11 cellular contexts compared by ENCODE assay signal in genomic region chr7:5687936-5688673, GRCh38.
DNase-seq lines count a peak whose midpoint lies in the region; ATAC-seq and TF ChIP-seq lines count a peak whose summit lies in the region.
"Had no signal": no experiment of that assay in that cellular context is flagged by ENCODE, and none has a peak within 500 bp of the region (broad histone marks: within the 10 kb centered on the region; RNA-seq: fewer than 3 reads in every experiment).

No MANE protein-coding gene starts in this region.

- ATAC-seq in CD4-positive, CD25-positive, alpha-beta regulatory T cell (ENCODE audit: low read depth in 2 of 2) = no peak
- ATAC-seq in Panc1 (no peak), HG02610 (IDR thresholded peaks at IDR 0.05; ENCODE audit: unreplicated experiment) (no peak)
- ATAC-seq: K562 had no signal

- TSS peak; percentile 10 for BruUV-seq in Panc1 (replicated peaks; lab: Mats Ljungman, UMichigan)

- no peaks in the 10 kb centered on the region for H3K27me3 Mint-ChIP-seq in CD4-positive, CD25-positive, alpha-beta regulatory T cell

- POLR2A ChIA-PET in Panc1 (lab: Charles Lee) = interaction anchor here (0.6 kb wide), 1 partner anchor 139 kb away, joined by 3 read pairs; no protein-coding TSS in a partner anchor

- no peaks in the 10 kb centered on the region for H3K27me3 ChIP-seq in CD4-positive, CD25-positive, alpha-beta regulatory T cell (ENCODE audit: control insufficient read depth, insufficient read depth, low read length)
- H3K27me3 ChIP-seq in Panc1 (ENCODE audit: control insufficient read depth, insufficient read depth, low read length) (no peaks in the 10 kb centered on the region), endocrine pancreas (ENCODE audit: control insufficient read depth, insufficient read depth, low read length) (no peaks in the 10 kb centered on the region)

- H3K9me3 Mint-ChIP-seq in CD4-positive, CD25-positive, alpha-beta regulatory T cell = no peaks in the 10 kb centered on the region

- peaks cover 20 to 80% (median 47%) of the 10 kb centered on the region in 4 donors for H3K4me1 Mint-ChIP-seq in CD4-positive, CD25-positive, alpha-beta regulatory T cell

- no peaks in the 10 kb centered on the region for H3K9me3 ChIP-seq in CD4-positive, CD25-positive, alpha-beta regulatory T cell (ENCODE audit: control insufficient read depth in 2 of 2, low read length in 2 of 2)
- H3K9me3 ChIP-seq in Panc1 (ENCODE audit: control insufficient read depth, insufficient read depth, low read depth, low read length) = no peaks in the 10 kb centered on the region
- H3K9me3 ChIP-seq in endocrine pancreas (ENCODE audit: control insufficient read depth, low read length) = no peaks in the 10 kb centered on the region

- no peak overlapping the region for H3K4me3 ChIP-seq in CD4-positive, CD25-positive, alpha-beta regulatory T cell (ENCODE audit: low read depth, low read length)
- H3K4me3 ChIP-seq in Panc1 (ENCODE audit: low read depth in 2 of 2, low read length in 2 of 2) = no peak overlapping the region
- peak overlapping the region; percentile 33 for H3K4me3 ChIP-seq in endocrine pancreas (ENCODE audit: control insufficient read depth, insufficient read depth, low read length)
- H3K4me3 ChIP-seq: K562 had no signal

- TF ChIP-seq CTCF in Panc1 (IDR thresholded peaks at IDR 0.05) = no peak

- DNase-seq in CD4-positive, CD25-positive, alpha-beta regulatory T cell = no peak
- DNase-seq in Panc1 (ENCODE audit: low read depth, low spot score) (no peak), renal cortical epithelial cell (ENCODE audit: low read depth) (peak; percentile 27), OCI-M2 (lab: John Stamatoyannopoulos, UW; ENCODE audit: unreplicated experiment) (no peak), NCI-H345 treated with DMSO at 0.1 percent for 48 hours (lab: John Stamatoyannopoulos, UW; ENCODE audit: unreplicated experiment) (no peak), C1 segment of cervical spinal cord (lab: John Stamatoyannopoulos, UW) (no peak)
- DNase-seq: DND-41 had no signal

- peaks cover 25% of the 10 kb centered on the region for H3K36me3 Mint-ChIP-seq in CD4-positive, CD25-positive, alpha-beta regulatory T cell

- peaks cover 31% of the 10 kb centered on the region for H3K36me3 ChIP-seq in CD4-positive, CD25-positive, alpha-beta regulatory T cell (ENCODE audit: control insufficient read depth, insufficient read depth, low read length)
- H3K36me3 ChIP-seq in Panc1 (ENCODE audit: control insufficient read depth, insufficient read depth, low read length) = no peaks in the 10 kb centered on the region; the same call in 1 of the 2 replicates
- H3K36me3 ChIP-seq in endocrine pancreas (ENCODE audit: control insufficient read depth, insufficient read depth, low read length) = no peaks in the 10 kb centered on the region

- no peak overlapping the region for H3K9ac ChIP-seq in endocrine pancreas (ENCODE audit: control insufficient read depth, insufficient read depth, low read length)

- in situ Hi-C loops in Panc1 (cut with HindIII; ENCODE audit: low pct_unique_long_range_greater_than_20kb, low sequenced_read_pairs) = loop anchor here (10.0 to 25.0 kb wide), 2 partner anchors 124 to 193 kb away; no protein-coding TSS in a partner anchor

- H3K27ac Mint-ChIP-seq in CD4-positive, CD25-positive, alpha-beta regulatory T cell = peak overlapping the region; percentile 75 to 87 (median 80)

- CTCF ChIA-PET in Panc1 (lab: Charles Lee) = interaction anchor here (0.7 kb wide), 1 partner anchor 15 kb away, joined by 3 read pairs; no protein-coding TSS in a partner anchor

- peaks cover 33% of the 10 kb centered on the region for H3K4me1 ChIP-seq in CD4-positive, CD25-positive, alpha-beta regulatory T cell (ENCODE audit: control insufficient read depth, insufficient read depth, low read length, poor library complexity, severe bottlenecking)
- H3K4me1 ChIP-seq in Panc1 (ENCODE audit: control insufficient read depth, insufficient read depth, low read length) (peaks cover 21% of the 10 kb centered on the region), endocrine pancreas (ENCODE audit: control insufficient read depth, insufficient read depth, low read length) (no peaks in the 10 kb centered on the region)

- intact Hi-C loops in Panc1 (cut with micrococcal nuclease; ENCODE audit: unreplicated experiment) = no loop called here

- peak overlapping the region in 2 of 4 donors; percentile 8 to 41 for H3K4me3 Mint-ChIP-seq in CD4-positive, CD25-positive, alpha-beta regulatory T cell

- H3K27ac ChIP-seq in CD4-positive, CD25-positive, alpha-beta regulatory T cell (ENCODE audit: insufficient read depth, low read length, poor library complexity, severe bottlenecking) = peak overlapping the region; percentile 52
- no peak overlapping the region for H3K27ac ChIP-seq in Panc1 (ENCODE audit: low read length)
- H3K27ac ChIP-seq: VCaP had no signal
